8 cellular contexts compared by ENCODE assay signal in genomic region chr14:50083467-50084337, GRCh38. TPM values are rescaled to one million over a fixed set of nuclear protein-coding genes. Genes with fewer than 3 reads are reported as not detected.
A peak's percentile ranks its signal among the peaks of the same experiment; 100 is the strongest.
DNase-seq lines count a peak whose midpoint lies in the region; ATAC-seq and TF ChIP-seq lines count a peak whose summit lies in the region.

No MANE protein-coding gene starts in this region.

- WGBS in adrenal gland, 4 donors, result 78 to 87% (median 86%) methylated on average over 9 to 17 of the region's 17 CpGs

- no peaks in the 10 kb centered on the region for H3K79me2 ChIP-seq in MM.1S (ENCODE audit: low read length)

- H3K27me3 ChIP-seq in BLaER1 treated with 17β-estradiol and CSF1 and Interleukin-3, amounts not matched to agents 10 nM and 100 nM, result no peaks in the 10 kb centered on the region
- no peaks in the 10 kb centered on the region for H3K27me3 ChIP-seq in MM.1S (replicated peaks; ENCODE audit: insufficient read depth, low read length)
- no peaks in the 10 kb centered on the region for H3K27me3 ChIP-seq in adrenal gland

- peaks cover 75% of the 10 kb centered on the region for H3K4me1 Mint-ChIP-seq in activated naive CD8-positive, alpha-beta T cell treated with anti-CD3 and anti-CD28 coated beads for 36 hours

- H3K27ac ChIP-seq in BLaER1 treated with 17β-estradiol and CSF1 and Interleukin-3, amounts not matched to agents 10 nM and 100 nM, result peak overlapping the region in 10 of 11 experiments; percentile 4 to 64 (median 46); a peak in 18 of 22 replicates
- H3K27ac ChIP-seq in MM.1S (ENCODE audit: low read length), result peak overlapping the region; percentile 99
- H3K27ac ChIP-seq in adrenal gland, result no peak overlapping the region

- intact Hi-C loops in adrenal gland (cut with DNase I), result no loop called here

- peaks cover 23% of the 10 kb centered on the region for H3K36me3 Mint-ChIP-seq in activated naive CD8-positive, alpha-beta T cell treated with anti-CD3 and anti-CD28 coated beads for 36 hours

- H3K27ac Mint-ChIP-seq in activated naive CD8-positive, alpha-beta T cell treated with anti-CD3 and anti-CD28 coated beads for 36 hours, result peak overlapping the region; percentile 96

- H3K9me3 ChIP-seq in BLaER1 treated with 17β-estradiol and CSF1 and Interleukin-3, amounts not matched to agents 10 nM and 100 nM (replicated peaks in 1 of 11), result peaks cover 0 to 4% (median 0%) of the 10 kb centered on the region in 11 experiments; a peak in 1 of 22 replicates
- H3K9me3 ChIP-seq in MM.1S (replicated peaks; ENCODE audit: insufficient read depth, low read length) (no peaks in the 10 kb centered on the region), adrenal gland (replicated peaks in 1 of 3) (no peaks in the 10 kb centered on the region)

- H4K20me1 ChIP-seq in BLaER1 treated with 17β-estradiol and CSF1 and Interleukin-3, amounts not matched to agents 10 nM and 100 nM, result no peaks in the 10 kb centered on the region
- no peaks in the 10 kb centered on the region for H4K20me1 ChIP-seq in MM.1S (ENCODE audit: insufficient read depth, low read length)

- H3K4me3 Mint-ChIP-seq in activated naive CD8-positive, alpha-beta T cell treated with anti-CD3 and anti-CD28 coated beads for 36 hours, result peak overlapping the region; percentile 87

- peak; percentile 18 for DNase-seq in MM.1S
- peak; percentile 78 for DNase-seq in activated naive CD8-positive, alpha-beta T cell treated with anti-CD3 and anti-CD28 coated beads for 36 hours
- peak; percentile 79 for DNase-seq in stimulated activated CD4-positive, alpha-beta T cell treated with anti-CD3 and anti-CD28 coated beads, Interleukin-1b, Interleukin-23, amount 100 ng/mL, for 48 hours
- no peak for DNase-seq in COLO829 (ENCODE audit: low spot score)
- no peak for DNase-seq in adrenal gland
- no peak for DNase-seq in NCI-H526 treated with DMSO at 0.1 percent for 48 hours (lab: John Stamatoyannopoulos, UW)

- no peak overlapping the region for H2AFZ ChIP-seq in MM.1S (ENCODE audit: low read length)

- peaks cover 3% of the 10 kb centered on the region for H3K9me3 Mint-ChIP-seq in activated naive CD8-positive, alpha-beta T cell treated with anti-CD3 and anti-CD28 coated beads for 36 hours

- H3K4me2 ChIP-seq in BLaER1 treated with 17β-estradiol and CSF1 and Interleukin-3, amounts not matched to agents 10 nM and 100 nM, result peak overlapping the region; percentile 31 to 75 (median 55)
- peak overlapping the region; percentile 61 for H3K4me2 ChIP-seq in MM.1S (ENCODE audit: low read depth, low read length)

- H3K36me3 ChIP-seq in BLaER1 treated with 17β-estradiol and CSF1 and Interleukin-3, amounts not matched to agents 10 nM and 100 nM, result peaks cover 0 to 4% (median 0%) of the 10 kb centered on the region in 11 experiments; a peak in 2 of 22 replicates
- no peaks in the 10 kb centered on the region for H3K36me3 ChIP-seq in MM.1S (replicated peaks; ENCODE audit: insufficient read depth, low read length)
- H3K36me3 ChIP-seq in adrenal gland (replicated peaks in 1 of 2), result no peaks in the 10 kb centered on the region

- peak overlapping the region in 3 of 11 experiments; percentile 0 to 33 (median 26); a peak in 3 of 22 replicates for H3K9ac ChIP-seq in BLaER1 treated with 17β-estradiol and CSF1 and Interleukin-3, amounts not matched to agents 10 nM and 100 nM
- peak overlapping the region; percentile 73 for H3K9ac ChIP-seq in MM.1S (ENCODE audit: low read length)

- H3K4me1 ChIP-seq in BLaER1 treated with 17β-estradiol and CSF1 and Interleukin-3, amounts not matched to agents 10 nM and 100 nM, result peaks cover 37 to 66% (median 47%) of the 10 kb centered on the region in 10 experiments; a peak in 19 of 20 replicates
- H3K4me1 ChIP-seq in MM.1S (ENCODE audit: low read length), result peaks cover 38% of the 10 kb centered on the region
- peaks cover 8 to 18% of the 10 kb centered on the region in 2 donors for H3K4me1 ChIP-seq in adrenal gland (replicated peaks in 1 of 2)

- peaks cover 26% of the 10 kb centered on the region for H3F3A ChIP-seq in MM.1S (ENCODE audit: insufficient read depth, low read length)

- H3K9me2 ChIP-seq in MM.1S (replicated peaks; ENCODE audit: insufficient read depth, low read length), result no peaks in the 10 kb centered on the region

- H3K27me3 Mint-ChIP-seq in activated naive CD8-positive, alpha-beta T cell treated with anti-CD3 and anti-CD28 coated beads for 36 hours, result no peaks in the 10 kb centered on the region

- TF ChIP-seq CTCF in MM.1S (IDR thresholded peaks at IDR 0.05; ENCODE audit: low read length) (no peak), adrenal gland (IDR thresholded peaks at IDR 0.05) (no peak)

- H3K4me3 ChIP-seq in BLaER1 treated with 17β-estradiol and CSF1 and Interleukin-3, amounts not matched to agents 10 nM and 100 nM, result no peak overlapping the region
- peak overlapping the region; percentile 29; the same call in 1 of the 2 replicates for H3K4me3 ChIP-seq in MM.1S (ENCODE audit: low read length)
- H3K4me3 ChIP-seq in adrenal gland, result no peak overlapping the region

- ATAC-seq in GM21526 (IDR thresholded peaks at IDR 0.05; ENCODE audit: low FRiP score, unreplicated experiment), result peak; percentile 26

- no peak for TF ChIP-seq POLR2A in adrenal gland (IDR thresholded peaks at IDR 0.05)

RNA-seq across cellular contexts. Expression of gene VCPKMT, which starts 32.7 kb away (rescaled TPM):
- total RNA-seq in activated naive CD8-positive, alpha-beta T cell treated with anti-CD3 and anti-CD28 coated beads for 36 hours, result 10 to 100 TPM; 13.3 to 14.3 TPM
- 1 to 10 TPM; 1.0 to 9.4 (median 8.0) TPM for total RNA-seq in adrenal gland
- 10 to 100 TPM in 2 of 3 donors, 1 to 10 TPM in 1; 7.7 to 31.2 (median 13.4) TPM for polyA plus RNA-seq in adrenal gland

Comparison
In these comparisons a context has a peak if more than half of its experiments do, and no peak if none do; other contexts are left out.
1. H3K27ac ChIP-seq: peak in BLaER1 treated with 17β-estradiol and CSF1 and Interleukin-3, amounts not matched to agents 10 nM and 100 nM (10 of 11) and MM.1S (single experiment); none in adrenal gland (0 of 5).
2. DNase-seq: peak in MM.1S (single experiment), activated naive CD8-positive, alpha-beta T cell treated with anti-CD3 and anti-CD28 coated beads for 36 hours (single experiment) and stimulated activated CD4-positive, alpha-beta T cell treated with anti-CD3 and anti-CD28 coated beads, Interleukin-1b, Interleukin-23, amount 100 ng/mL, for 48 hours (single experiment); none in COLO829 (single experiment), adrenal gland (0 of 7) and NCI-H526 treated with DMSO at 0.1 percent for 48 hours (single experiment).